Comparison of ENCODE assay signal across 32 cellular contexts in genomic region chr15:26378304-26378703, GRCh38.
"Had no signal": no experiment of that assay in that cellular context is flagged by ENCODE, and none has a peak within 500 bp of the region (broad histone marks: within the 10 kb centered on the region; RNA-seq: fewer than 3 reads in every experiment).

No MANE protein-coding gene starts in this region.

- H3K27ac Mint-ChIP-seq: activated B cell treated with CpG ODN at 0.5 μM for 24 hours; activated CD4-positive, alpha-beta memory T cell treated with anti-CD3 and anti-CD28 coated beads for 36 hours; activated CD4-positive, alpha-beta T cell treated with anti-CD3 and anti-CD28 coated beads, Interleukin-2, amount 10 ng/mL, durations not matched to agents 24 days and 14 days; activated CD8-positive, alpha-beta T cell treated with anti-CD3 and anti-CD28 coated beads for 36 hours; activated naive CD4-positive, alpha-beta T cell treated with anti-CD3 and anti-CD28 coated beads for 36 hours; activated naive CD4-positive, alpha-beta T cell treated with anti-CD3 and anti-CD28 coated beads, Interleukin-2, amount 50 U/mL, for 72 hours; activated naive CD8-positive, alpha-beta T cell treated with anti-CD3 and anti-CD28 coated beads for 36 hours; activated T-cell treated with anti-CD3 and anti-CD28 coated beads, Interleukin-2, amount 50 U/mL, for 72 hours; activated T-helper 1 cell treated with anti-CD3 and anti-CD28 coated beads, Interleukin-12 subunit alpha, Interleukin-12 subunit beta, Interleukin-2, Interleukin-4 antibody, amounts not matched to agents 30 ng/mL and 10 ng/mL and 1 ng/mL, durations not matched to agents 14 hours and 24 hours and 36 hours; activated T-helper 17 cell treated with anti-CD3 and anti-CD28 coated beads, Interleukin-2, amount 50 U/mL, for 72 hours; T-cell; T-helper 17 cell had no signal

- H3K4me3 Mint-ChIP-seq: activated B cell treated with CpG ODN at 0.5 μM for 24 hours; activated CD4-positive, alpha-beta memory T cell treated with anti-CD3 and anti-CD28 coated beads for 36 hours; activated CD4-positive, alpha-beta T cell treated with anti-CD3 and anti-CD28 coated beads, Interleukin-2, amount 10 ng/mL, durations not matched to agents 24 days and 14 days; activated CD8-positive, alpha-beta T cell treated with anti-CD3 and anti-CD28 coated beads for 36 hours; activated naive CD4-positive, alpha-beta T cell treated with anti-CD3 and anti-CD28 coated beads for 36 hours; activated naive CD8-positive, alpha-beta T cell treated with anti-CD3 and anti-CD28 coated beads for 36 hours; activated T-cell treated with anti-CD3 and anti-CD28 coated beads, Interleukin-2, amount 50 U/mL, for 4 hours; activated T-cell treated with anti-CD3 and anti-CD28 coated beads, Interleukin-2, amount 50 U/mL, for 72 hours; activated T-helper 1 cell treated with anti-CD3 and anti-CD28 coated beads, Interleukin-12 subunit alpha, Interleukin-12 subunit beta, Interleukin-2, Interleukin-4 antibody, amounts not matched to agents 30 ng/mL and 10 ng/mL and 1 ng/mL, durations not matched to agents 14 hours and 24 hours and 36 hours; activated T-helper 17 cell treated with anti-CD3 and anti-CD28 coated beads, Interleukin-2, amount 50 U/mL, for 72 hours; T-cell; T-helper 17 cell had no signal

- H3K36me3 Mint-ChIP-seq: activated CD4-positive, alpha-beta memory T cell treated with anti-CD3 and anti-CD28 coated beads for 36 hours; T-cell had no signal

- H3K9me3 ChIP-seq: adrenal gland had no signal

- H3K36me3 ChIP-seq: adrenal gland, brain microvascular endothelial cell, breast epithelium, WERI-Rb-1 had no signal

- H3K27me3 ChIP-seq: adrenal gland, body of pancreas, brain microvascular endothelial cell, breast epithelium had no signal

- H3K4me3 ChIP-seq: adrenal gland, body of pancreas, breast epithelium had no signal

- H3K4me1 Mint-ChIP-seq: activated B cell treated with CpG ODN at 0.5 μM for 24 hours; activated CD4-positive, alpha-beta T cell treated with anti-CD3 and anti-CD28 coated beads, Interleukin-2, amount 10 ng/mL, durations not matched to agents 24 days and 14 days; activated naive CD8-positive, alpha-beta T cell treated with anti-CD3 and anti-CD28 coated beads for 36 hours; activated T-helper 17 cell treated with anti-CD3 and anti-CD28 coated beads, Interleukin-2, amount 50 U/mL, for 72 hours; T-cell; T-helper 17 cell had no signal

- DNase-seq: activated B cell treated with CpG ODN at 0.5 μM for 24 hours; activated CD4-positive, alpha-beta memory T cell treated with anti-CD3 and anti-CD28 coated beads for 36 hours; activated CD4-positive, alpha-beta T cell treated with anti-CD3 and anti-CD28 coated beads for 4 hours; activated CD4-positive, alpha-beta T cell treated with anti-CD3 and anti-CD28 coated beads, Interleukin-2, amount 10 ng/mL, durations not matched to agents 24 days and 14 days; activated CD4-positive, alpha-beta T cell treated with anti-CD3 and anti-CD28 coated beads, Interleukin-2, amount 50 U/mL, for 1 hour; activated CD4-positive, alpha-beta T cell treated with anti-CD3 and anti-CD28 coated beads, Interleukin-2, amount 50 U/mL, for 4 hours; activated CD4-positive, CD25-positive, alpha-beta regulatory T cell treated with anti-CD3 and anti-CD28 coated beads, Interleukin-2, amount 50 U/mL, for 72 hours; activated CD8-positive, alpha-beta memory T cell treated with anti-CD3 and anti-CD28 coated beads, Interleukin-2, amount 50 U/mL, for 4 hours; activated CD8-positive, alpha-beta T cell treated with anti-CD3 and anti-CD28 coated beads for 36 hours; activated effector memory CD4-positive, alpha-beta T cell treated with anti-CD3 and anti-CD28 coated beads, Interleukin-2, amount 50 U/mL, for 16 hours; activated gamma-delta T cell treated with Interleukin-2 at 50 U/mL for 16 hours; activated naive CD4-positive, alpha-beta T cell; activated naive CD4-positive, alpha-beta T cell treated with anti-CD3 and anti-CD28 coated beads for 36 hours; activated naive CD4-positive, alpha-beta T cell treated with anti-CD3 and anti-CD28 coated beads, Interleukin-2, amount 50 U/mL, for 16 hours; activated naive CD8-positive, alpha-beta T cell treated with anti-CD3 and anti-CD28 coated beads for 36 hours; activated T-cell treated with anti-CD3 and anti-CD28 coated beads for 4 hours; activated T-cell treated with anti-CD3 and anti-CD28 coated beads, Interleukin-2, amount 50 U/mL, for 1 hour; activated T-cell treated with anti-CD3 and anti-CD28 coated beads, Interleukin-2, amount 50 U/mL, for 4 hours; activated T-cell treated with anti-CD3 and anti-CD28 coated beads, Interleukin-2, amount 50 U/mL, for 72 hours; adrenal gland; amniotic stem cell; aorta; body of pancreas; brain microvascular endothelial cell; central memory CD4-positive, alpha-beta T cell; T-cell; T-helper 17 cell; WERI-Rb-1 had no signal

- ATAC-seq: activated CD8-positive, alpha-beta T cell treated with anti-CD3 and anti-CD28 coated beads for 36 hours; activated naive CD4-positive, alpha-beta T cell treated with anti-CD3 and anti-CD28 coated beads, Interleukin-2, amount 50 U/mL, for 72 hours; activated T-cell treated with anti-CD3 and anti-CD28 coated beads, Interleukin-2, amount 50 U/mL, for 4 hours; activated T-cell treated with anti-CD3 and anti-CD28 coated beads, Interleukin-2, amount 50 U/mL, for 72 hours; activated T-helper 17 cell treated with anti-CD3 and anti-CD28 coated beads, Interleukin-2, amount 50 U/mL, for 72 hours; body of pancreas; T-cell; T-helper 17 cell had no signal

- H3K27ac ChIP-seq: adrenal gland, body of pancreas, brain microvascular endothelial cell, breast epithelium, WERI-Rb-1 had no signal

- H3K4me1 ChIP-seq: adrenal gland, body of pancreas, breast epithelium had no signal

- H3K27me3 Mint-ChIP-seq: activated B cell treated with CpG ODN at 0.5 μM for 24 hours; activated CD4-positive, alpha-beta memory T cell treated with anti-CD3 and anti-CD28 coated beads for 36 hours; activated CD4-positive, alpha-beta T cell treated with anti-CD3 and anti-CD28 coated beads, Interleukin-2, amount 10 ng/mL, durations not matched to agents 24 days and 14 days; activated CD8-positive, alpha-beta T cell treated with anti-CD3 and anti-CD28 coated beads for 36 hours; activated T-helper 17 cell treated with anti-CD3 and anti-CD28 coated beads, Interleukin-2, amount 50 U/mL, for 72 hours; T-cell; T-helper 17 cell had no signal
